8 cellular contexts compared by ENCODE assay signal in the genomic region with DNA sequence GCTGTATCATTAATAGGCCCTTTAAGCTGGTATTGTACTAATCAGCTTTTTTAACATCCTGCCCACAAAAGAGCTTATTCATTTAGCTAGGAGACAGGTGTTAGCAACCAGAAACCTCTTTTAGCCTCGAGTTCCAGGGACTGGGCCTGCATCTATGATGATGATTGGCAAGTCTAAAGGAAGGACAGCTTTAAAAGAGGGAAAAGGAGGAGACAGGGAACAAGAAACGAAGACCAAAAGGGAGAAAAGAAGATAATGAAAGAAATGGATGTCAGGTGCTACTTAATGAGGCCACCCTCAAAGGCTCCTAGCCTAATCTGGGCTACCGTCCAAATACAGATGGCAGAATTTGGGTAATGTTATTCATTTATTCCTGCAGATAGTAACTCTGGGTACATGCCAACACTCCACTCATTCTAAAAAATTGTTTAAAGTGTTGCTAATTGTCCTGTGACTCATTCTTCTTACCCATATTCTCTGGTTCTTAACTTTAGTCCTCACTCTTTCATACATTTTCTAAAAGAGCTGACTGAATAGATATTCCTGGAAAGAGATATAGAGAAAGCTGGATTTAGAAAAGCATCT. TPM values are rescaled to one million over a fixed set of nuclear protein-coding genes. Genes with fewer than 3 reads are reported as not detected.
DNase-seq lines count a peak whose midpoint lies in the region; TF ChIP-seq lines count a peak whose summit lies in the region.

No MANE protein-coding gene starts in this region.

- H3K27me3 ChIP-seq in OCI-LY3 (ENCODE audit: low read depth, low read length): no peaks in the 10 kb centered on the region
- H3K27me3 ChIP-seq in effector memory CD4-positive, alpha-beta T cell (replicated peaks; ENCODE audit: control insufficient read depth, insufficient read depth, low read length, poor library complexity, severe bottlenecking): no peaks in the 10 kb centered on the region
- H3K27me3 ChIP-seq in testis: no peaks in the 10 kb centered on the region
- H3K27me3 ChIP-seq in stomach: no peaks in the 10 kb centered on the region

- H3K9me3 Mint-ChIP-seq in activated naive CD4-positive, alpha-beta T cell treated with anti-CD3 and anti-CD28 coated beads, Interleukin-2, amount 50 U/mL, for 24 hours: no peaks in the 10 kb centered on the region

- intact Hi-C loops in testis (cut with DNase I; ENCODE audit: low total_unique reads): no loop called here
- intact Hi-C loops in stomach (cut with DNase I; ENCODE audit: low total_unique reads): no loop called here

- TF ChIP-seq POLR2A in testis (IDR thresholded peaks at IDR 0.05) (no peak), stomach (IDR thresholded peaks at IDR 0.05) (no peak)

- no peaks in the 10 kb centered on the region for H3K36me3 Mint-ChIP-seq in activated naive CD4-positive, alpha-beta T cell treated with anti-CD3 and anti-CD28 coated beads, Interleukin-2, amount 50 U/mL, for 24 hours

- 65 to 69% methylated on average over 3 of the region's 3 CpGs for WGBS in testis, 2 donors
- WGBS in stomach, 5 donors: 25 to 34% (median 26%) methylated on average over 3 of the region's 3 CpGs

- H3K4me2 ChIP-seq in OCI-LY3 (ENCODE audit: low read length): peak overlapping the region; percentile 61

- H3K27ac ChIP-seq in OCI-LY3 (ENCODE audit: low read length) (peak overlapping the region; percentile 41), testis (peak overlapping the region in 1 of 2 donors; percentile 52), stomach (peak overlapping the region in 2 of 5 donors; percentile 11 to 36)
- peak overlapping the region; percentile 46 for H3K27ac ChIP-seq in effector memory CD4-positive, alpha-beta T cell (ENCODE audit: insufficient read depth, low read length, poor library complexity, severe bottlenecking)

- H3K27ac Mint-ChIP-seq in activated naive CD4-positive, alpha-beta T cell treated with anti-CD3 and anti-CD28 coated beads, Interleukin-2, amount 50 U/mL, for 24 hours: peak overlapping the region; percentile 97

- no peaks in the 10 kb centered on the region for H3K9me3 ChIP-seq in OCI-LY3 (ENCODE audit: insufficient read depth, low read length)
- H3K9me3 ChIP-seq in effector memory CD4-positive, alpha-beta T cell (ENCODE audit: control insufficient read depth, low read length): no peaks in the 10 kb centered on the region
- H3K9me3 ChIP-seq in testis: no peaks in the 10 kb centered on the region
- H3K9me3 ChIP-seq in stomach: no peaks in the 10 kb centered on the region

- no peak for DNase-seq in activated naive CD4-positive, alpha-beta T cell treated with anti-CD3 and anti-CD28 coated beads, Interleukin-2, amount 50 U/mL, for 16 hours
- no peak for DNase-seq in effector memory CD4-positive, alpha-beta T cell
- DNase-seq in testis (peak; percentile 36), SHP77 treated with DMSO at 0.1 percent for 48 hours (lab: John Stamatoyannopoulos, UW) (no peak), stomach (no peak), activated gamma-delta T cell treated with Interleukin-2 at 50 U/mL for 16 hours (no peak)

- H2AFZ ChIP-seq in OCI-LY3 (ENCODE audit: low read depth, low read length): no peak overlapping the region

- H3K36me3 ChIP-seq in OCI-LY3 (replicated peaks; ENCODE audit: low read depth, low read length): peaks cover 3% of the 10 kb centered on the region
- H3K36me3 ChIP-seq in effector memory CD4-positive, alpha-beta T cell (ENCODE audit: control insufficient read depth, insufficient read depth, low read length): no peaks in the 10 kb centered on the region
- no peaks in the 10 kb centered on the region for H3K36me3 ChIP-seq in testis (ENCODE audit: low read depth, missing control alignments)
- no peaks in the 10 kb centered on the region for H3K36me3 ChIP-seq in stomach

- no peaks in the 10 kb centered on the region for H3K27me3 Mint-ChIP-seq in activated naive CD4-positive, alpha-beta T cell treated with anti-CD3 and anti-CD28 coated beads, Interleukin-2, amount 50 U/mL, for 24 hours

- no peaks in the 10 kb centered on the region for H4K20me1 ChIP-seq in OCI-LY3 (ENCODE audit: insufficient read depth, low read length)

- H3K4me1 ChIP-seq in OCI-LY3 (ENCODE audit: low read length) (peaks cover 48% of the 10 kb centered on the region), testis (peaks cover 13% of the 10 kb centered on the region), stomach (peaks cover 4 to 87% (median 42%) of the 10 kb centered on the region in 4 donors)
- H3K4me1 ChIP-seq in effector memory CD4-positive, alpha-beta T cell (ENCODE audit: control insufficient read depth, insufficient read depth, low read length, poor library complexity, severe bottlenecking): peaks cover 37% of the 10 kb centered on the region

- H3K4me3 ChIP-seq in OCI-LY3 (ENCODE audit: low read length): peak overlapping the region; percentile 39
- H3K4me3 ChIP-seq in effector memory CD4-positive, alpha-beta T cell (ENCODE audit: insufficient read depth, low read depth, low read length, poor library complexity, severe bottlenecking): no peak overlapping the region
- H3K4me3 ChIP-seq in testis: no peak overlapping the region
- no peak overlapping the region for H3K4me3 ChIP-seq in stomach

- H3K79me2 ChIP-seq in OCI-LY3 (ENCODE audit: low read length): peaks cover 97% of the 10 kb centered on the region

- peaks cover 86% of the 10 kb centered on the region for H3K4me1 Mint-ChIP-seq in activated naive CD4-positive, alpha-beta T cell treated with anti-CD3 and anti-CD28 coated beads, Interleukin-2, amount 50 U/mL, for 24 hours

- TF ChIP-seq CTCF in OCI-LY3 (IDR thresholded peaks at IDR 0.05; ENCODE audit: low read depth, low read length): no peak
- TF ChIP-seq CTCF in testis (IDR thresholded peaks at IDR 0.05): no peak
- no peak for TF ChIP-seq CTCF in stomach (IDR thresholded peaks at IDR 0.05)

- peak overlapping the region; percentile 20; the same call in 1 of the 2 replicates for H3K9ac ChIP-seq in OCI-LY3 (ENCODE audit: low read length)

- no peak for TF ChIP-seq EP300 in stomach (IDR thresholded peaks at IDR 0.05)

- H3K4me3 Mint-ChIP-seq in activated naive CD4-positive, alpha-beta T cell treated with anti-CD3 and anti-CD28 coated beads, Interleukin-2, amount 50 U/mL, for 24 hours: peak overlapping the region; percentile 78

RNA-seq across cellular contexts. Expression of a gene that starts 18.7 kb away (rescaled TPM):
- 10 to 100 TPM; 42.0 to 46.3 TPM for total RNA-seq in testis
- 68.6 TPM for polyA plus RNA-seq in testis (ENCODE audit: insufficient read depth, low read depth, low replicate concordance)
- total RNA-seq in stomach: 10 to 100 TPM; 10.7 to 31.0 (median 20.4) TPM
- 10 to 100 TPM in 1 of 3 donors, 1 to 10 TPM in 2; 6.2 to 14.5 (median 7.2) TPM for polyA plus RNA-seq in stomach

RNA-seq across cellular contexts. Expression of a gene that starts 37.5 kb away (rescaled TPM):
- total RNA-seq in testis: 10 to 100 TPM; 16.8 to 18.4 TPM
- 24.3 TPM for polyA plus RNA-seq in testis (ENCODE audit: insufficient read depth, low read depth, low replicate concordance)
- total RNA-seq in stomach: 10 to 100 TPM in 1 of 5 donors, 1 to 10 TPM in 4; 2.2 to 31.5 (median 3.5) TPM
- 1 to 10 TPM; 2.9 to 5.0 (median 3.1) TPM for polyA plus RNA-seq in stomach

RNA-seq across cellular contexts. Expression of a gene that starts 39.2 kb away (rescaled TPM):
- total RNA-seq in testis (100 to 1,000 TPM in 1 of 2 donors, 10 to 100 TPM in 1; 39.0 to 120 TPM), stomach (not detected)
- polyA plus RNA-seq in testis (ENCODE audit: insufficient read depth, low read depth, low replicate concordance) (138 TPM), stomach (not detected)

RNA-seq across cellular contexts. Expression of a gene that starts 59.9 kb away (rescaled TPM):
- total RNA-seq in testis: 10 to 100 TPM; 14.6 to 15.4 TPM
- polyA plus RNA-seq in testis (ENCODE audit: insufficient read depth, low read depth, low replicate concordance): 12.8 TPM
- total RNA-seq in stomach: 100 to 1,000 TPM in 1 of 5 donors, 10 to 100 TPM in 1, 1 to 10 TPM in 2, not detected in 1; 7.7 to 208 (median 19.2) TPM
- 1 to 10 TPM; 6.2 to 9.2 (median 6.4) TPM for polyA plus RNA-seq in stomach

Comparison
In these comparisons a context has a peak if more than half of its experiments do, and no peak if none do; other contexts are left out.
1. RNA of a gene that starts 39.2 kb away (total RNA-seq): 39.0 to 120 TPM in testis; not detected in stomach; every median in the first group is over 10 times any median in the second.